ENCODE assay signal across 11 cellular contexts in genomic region chr9:127858041-127858512, GRCh38. TPM values are rescaled to one million over a fixed set of nuclear protein-coding genes. Genes with fewer than 3 reads are reported as not detected.
DNase-seq lines count a peak whose midpoint lies in the region; ATAC-seq and TF ChIP-seq lines count a peak whose summit lies in the region.
"Had no signal": no experiment of that assay in that cellular context is flagged by ENCODE, and none has a peak within 500 bp of the region (broad histone marks: within the 10 kb centered on the region; RNA-seq: fewer than 3 reads in every experiment).

No MANE protein-coding gene starts in this region.

- no peak overlapping the region for H3K4me3 Mint-ChIP-seq in activated naive CD8-positive, alpha-beta T cell treated with anti-CD3 and anti-CD28 coated beads for 36 hours
- no peak overlapping the region for H3K4me3 Mint-ChIP-seq in glutamatergic neuron (ENCODE audit: unreplicated experiment)

- no peaks in the 10 kb centered on the region for H3K9me2 ChIP-seq in GM23248 (ENCODE audit: insufficient read depth)

- no peak overlapping the region for H3K4me2 ChIP-seq in GM23248 (ENCODE audit: unreplicated experiment)

- H4K20me1 ChIP-seq in GM23248 (ENCODE audit: insufficient read depth): no peaks in the 10 kb centered on the region

- peak; percentile 23 for DNase-seq in GM23248
- peak; percentile 27 for DNase-seq in NCI-H748 treated with DMSO at 0.1 percent for 48 hours (lab: John Stamatoyannopoulos, UW)
- DNase-seq in cardiac septum (ENCODE audit: low spot score): peak; percentile 91
- DNase-seq in psoas muscle: peak; percentile 72 to 82
- DNase-seq in activated naive CD8-positive, alpha-beta T cell treated with anti-CD3 and anti-CD28 coated beads for 36 hours: no peak
- no peak for DNase-seq in glutamatergic neuron
- DNase-seq: anterior cingulate cortex, Peyer's patch had no signal

- H3K27ac ChIP-seq in GM23248 (no peak overlapping the region), psoas muscle (peak overlapping the region; percentile 67)

- no peak overlapping the region for H3K4me3 ChIP-seq in GM23248
- H3K4me3 ChIP-seq in psoas muscle: no peak overlapping the region
- H3K4me3 ChIP-seq: Peyer's patch had no signal

- H3K27me3 Mint-ChIP-seq in activated naive CD8-positive, alpha-beta T cell treated with anti-CD3 and anti-CD28 coated beads for 36 hours: no peaks in the 10 kb centered on the region
- peaks cover 3% of the 10 kb centered on the region for H3K27me3 Mint-ChIP-seq in glutamatergic neuron (ENCODE audit: unreplicated experiment)

- peaks cover 13% of the 10 kb centered on the region for H3K79me2 ChIP-seq in GM23248 (ENCODE audit: insufficient read depth)

- no peak overlapping the region for H2AFZ ChIP-seq in GM23248

- intact Hi-C loops in cardiac septum (cut with DNase I): no loop called here
- intact Hi-C loops in psoas muscle (cut with DNase I): no loop called here

- 69 to 74% methylated on average over 10 to 12 of the region's 12 CpGs for WGBS in GM23248 (ENCODE audit: low coverage in 1 of 2, low lambda C conversion rate in 2 of 2, missing lambda C conversion rate in 2 of 2), 2 experiments
- WGBS in psoas muscle, 3 donors: 29 to 42% (median 33%) methylated on average over 12 of the region's 12 CpGs

- no peaks in the 10 kb centered on the region; the same call in 1 of the 2 replicates for H3F3A ChIP-seq in GM23248 (ENCODE audit: insufficient read depth)

- H3K4me1 Mint-ChIP-seq in activated naive CD8-positive, alpha-beta T cell treated with anti-CD3 and anti-CD28 coated beads for 36 hours: peaks cover 31% of the 10 kb centered on the region
- H3K4me1 Mint-ChIP-seq in glutamatergic neuron (ENCODE audit: low read depth, unreplicated experiment): peaks cover 3% of the 10 kb centered on the region

- H3K9me3 Mint-ChIP-seq in activated naive CD8-positive, alpha-beta T cell treated with anti-CD3 and anti-CD28 coated beads for 36 hours: no peaks in the 10 kb centered on the region
- H3K9me3 Mint-ChIP-seq in glutamatergic neuron (ENCODE audit: unreplicated experiment): peaks cover 3% of the 10 kb centered on the region

- H3K36me3 Mint-ChIP-seq in activated naive CD8-positive, alpha-beta T cell treated with anti-CD3 and anti-CD28 coated beads for 36 hours: no peaks in the 10 kb centered on the region
- H3K36me3 Mint-ChIP-seq in glutamatergic neuron (ENCODE audit: unreplicated experiment): no peaks in the 10 kb centered on the region

- H3K36me3 ChIP-seq in GM23248 (ENCODE audit: low read depth) (no peaks in the 10 kb centered on the region), psoas muscle (ENCODE audit: insufficient read depth in 1 of 2, low read depth in 1 of 2) (no peaks in the 10 kb centered on the region)
- H3K36me3 ChIP-seq: Peyer's patch had no signal

- ATAC-seq in psoas muscle (peak in 1 of 4 donors; percentile 14), GM18870 (IDR thresholded peaks at IDR 0.05; ENCODE audit: unreplicated experiment) (no peak), GM21526 (IDR thresholded peaks at IDR 0.05; ENCODE audit: low FRiP score, unreplicated experiment) (no peak)

- no peaks in the 10 kb centered on the region for H3K27me3 ChIP-seq in GM23248 (replicated peaks; ENCODE audit: insufficient read depth)
- no peaks in the 10 kb centered on the region for H3K27me3 ChIP-seq in psoas muscle (ENCODE audit: insufficient read depth in 3 of 3, low read length in 2 of 3)
- H3K27me3 ChIP-seq: Peyer's patch had no signal

- no peak overlapping the region for H3K27ac Mint-ChIP-seq in activated naive CD8-positive, alpha-beta T cell treated with anti-CD3 and anti-CD28 coated beads for 36 hours
- no peak overlapping the region for H3K27ac Mint-ChIP-seq in glutamatergic neuron (ENCODE audit: unreplicated experiment)

- no peak overlapping the region for H3K9ac ChIP-seq in GM23248

- TF ChIP-seq CTCF in psoas muscle (IDR thresholded peaks at IDR 0.05): no peak
- no peak for TF ChIP-seq CTCF in glutamatergic neuron (IDR thresholded peaks at IDR 0.05; ENCODE audit: partially characterized antibody, unreplicated experiment)

- H3K9me3 ChIP-seq in GM23248 (ENCODE audit: low read depth): no peaks in the 10 kb centered on the region
- no peaks in the 10 kb centered on the region for H3K9me3 ChIP-seq in psoas muscle
- H3K9me3 ChIP-seq: Peyer's patch had no signal

- H3K4me1 ChIP-seq in GM23248 (ENCODE audit: insufficient read depth): 0 out of 2 replicates have a peak, but pooled peaks cover 3% of the 10 kb centered on the region
- peaks cover 40% of the 10 kb centered on the region for H3K4me1 ChIP-seq in psoas muscle

- in situ Hi-C loops in GM23248 (cut with MboI): no loop called here

RNA-seq across cellular contexts. Expression of gene ENG, which starts 3.6 kb away (rescaled TPM):
- 54.5 and 57.4 TPM in 2 replicates for total RNA-seq in GM23248 (2014; rRNA removed; shearing (Covaris generic))
- polyA plus RNA-seq in GM23248 (2016; fragmentation: Nextera tagmentation; extraction: Ambion mirVana) (226 and 232 TPM in 2 replicates), psoas muscle (10 to 100 TPM; 22.1 to 78.1 (median 28.6) TPM)
- total RNA-seq in cardiac septum (244 TPM), psoas muscle (10 to 100 TPM; 31.7 to 80.4 (median 54.3) TPM), glutamatergic neuron (ENCODE audit: unreplicated experiment) (not detected)
- total RNA-seq in activated naive CD8-positive, alpha-beta T cell treated with anti-CD3 and anti-CD28 coated beads for 36 hours: 10 to 100 TPM; 17.7 to 18.8 TPM
- polyA plus RNA-seq: neural cell had no signal

RNA-seq across cellular contexts. Expression of gene AK1, which starts 19.4 kb away (rescaled TPM):
- 51.8 and 52.9 TPM in 2 replicates for total RNA-seq in GM23248 (2014; rRNA removed; shearing (Covaris generic))
- polyA plus RNA-seq in GM23248 (2016; fragmentation: Nextera tagmentation; extraction: Ambion mirVana) (157 and 159 TPM in 2 replicates), psoas muscle (100 to 1,000 TPM; 310 to 845 (median 778) TPM)
- total RNA-seq in cardiac septum (484 TPM), psoas muscle (100 to 1,000 TPM; 369 to 854 (median 688) TPM), glutamatergic neuron (ENCODE audit: unreplicated experiment) (121 TPM)
- 10 to 100 TPM in 1 of 2 experiments, 1 to 10 TPM in 1; 9.9 to 11.7 TPM for total RNA-seq in activated naive CD8-positive, alpha-beta T cell treated with anti-CD3 and anti-CD28 coated beads for 36 hours

RNA-seq across cellular contexts. Expression of gene ST6GALNAC6, which starts 41.3 kb away (rescaled TPM):
- 78.8 and 88.0 TPM in 2 replicates for total RNA-seq in GM23248 (2014; rRNA removed; shearing (Covaris generic))
- polyA plus RNA-seq in GM23248 (2016; fragmentation: Nextera tagmentation; extraction: Ambion mirVana): 81.1 and 82.0 TPM in 2 replicates
- total RNA-seq in cardiac septum: 49.4 TPM
- 10 to 100 TPM; 20.3 to 26.1 (median 24.4) TPM for total RNA-seq in psoas muscle
- polyA plus RNA-seq in psoas muscle: 10 to 100 TPM; 18.5 to 35.5 (median 31.0) TPM
- 10 to 100 TPM; 44.5 to 45.1 TPM for total RNA-seq in activated naive CD8-positive, alpha-beta T cell treated with anti-CD3 and anti-CD28 coated beads for 36 hours
- 26.1 TPM for total RNA-seq in glutamatergic neuron (ENCODE audit: unreplicated experiment)

RNA-seq across cellular contexts. Expression of gene FPGS, which starts 55.4 kb away (rescaled TPM):
- 67.7 and 80.4 TPM in 2 replicates for total RNA-seq in GM23248 (2014; rRNA removed; shearing (Covaris generic))
- polyA plus RNA-seq in GM23248 (2016; fragmentation: Nextera tagmentation; extraction: Ambion mirVana): 60.2 and 71.4 TPM in 2 replicates
- total RNA-seq in cardiac septum: 36.5 TPM
- total RNA-seq in psoas muscle: 10 to 100 TPM; 39.7 to 61.9 (median 45.8) TPM
- 10 to 100 TPM; 21.9 to 32.3 (median 29.8) TPM for polyA plus RNA-seq in psoas muscle
- 10 to 100 TPM; 86.3 to 88.0 TPM for total RNA-seq in activated naive CD8-positive, alpha-beta T cell treated with anti-CD3 and anti-CD28 coated beads for 36 hours
- total RNA-seq in glutamatergic neuron (ENCODE audit: unreplicated experiment): 44.2 TPM

RNA-seq across cellular contexts. Expression of gene ST6GALNAC4, which starts 58.8 kb away (rescaled TPM):
- 45.5 and 61.0 TPM in 2 replicates for total RNA-seq in GM23248 (2014; rRNA removed; shearing (Covaris generic))
- polyA plus RNA-seq in GM23248 (2016; fragmentation: Nextera tagmentation; extraction: Ambion mirVana) (33.7 and 40.1 TPM in 2 replicates), psoas muscle (10 to 100 TPM; 14.0 to 31.4 (median 14.8) TPM)
- total RNA-seq in cardiac septum (48.1 TPM), psoas muscle (10 to 100 TPM in 3 of 4 donors, 1 to 10 TPM in 1; 8.9 to 52.6 (median 27.3) TPM), glutamatergic neuron (ENCODE audit: unreplicated experiment) (15.8 TPM)
- 10 to 100 TPM; 45.3 to 51.2 TPM for total RNA-seq in activated naive CD8-positive, alpha-beta T cell treated with anti-CD3 and anti-CD28 coated beads for 36 hours

Comparison
In these comparisons a context has a peak if more than half of its experiments do, and no peak if none do; other contexts are left out.
1. DNase-seq: peak in GM23248 (single experiment), NCI-H748 treated with DMSO at 0.1 percent for 48 hours (single experiment), cardiac septum (single experiment) and psoas muscle (2 of 2); none in activated naive CD8-positive, alpha-beta T cell treated with anti-CD3 and anti-CD28 coated beads for 36 hours (single experiment) and glutamatergic neuron (single experiment).
2. RNA of gene ENG, which starts 3.6 kb away (total RNA-seq): 244 TPM in cardiac septum (single experiment), 31.7 to 80.4 TPM in psoas muscle, 54.5 to 57.4 TPM in GM23248 and 17.7 to 18.8 TPM in activated naive CD8-positive, alpha-beta T cell treated with anti-CD3 and anti-CD28 coated beads for 36 hours; not detected in glutamatergic neuron (single experiment); every median in the first group is over 10 times any median in the second.